ENCODE assay signal across 8 cellular contexts in the genomic region with DNA sequence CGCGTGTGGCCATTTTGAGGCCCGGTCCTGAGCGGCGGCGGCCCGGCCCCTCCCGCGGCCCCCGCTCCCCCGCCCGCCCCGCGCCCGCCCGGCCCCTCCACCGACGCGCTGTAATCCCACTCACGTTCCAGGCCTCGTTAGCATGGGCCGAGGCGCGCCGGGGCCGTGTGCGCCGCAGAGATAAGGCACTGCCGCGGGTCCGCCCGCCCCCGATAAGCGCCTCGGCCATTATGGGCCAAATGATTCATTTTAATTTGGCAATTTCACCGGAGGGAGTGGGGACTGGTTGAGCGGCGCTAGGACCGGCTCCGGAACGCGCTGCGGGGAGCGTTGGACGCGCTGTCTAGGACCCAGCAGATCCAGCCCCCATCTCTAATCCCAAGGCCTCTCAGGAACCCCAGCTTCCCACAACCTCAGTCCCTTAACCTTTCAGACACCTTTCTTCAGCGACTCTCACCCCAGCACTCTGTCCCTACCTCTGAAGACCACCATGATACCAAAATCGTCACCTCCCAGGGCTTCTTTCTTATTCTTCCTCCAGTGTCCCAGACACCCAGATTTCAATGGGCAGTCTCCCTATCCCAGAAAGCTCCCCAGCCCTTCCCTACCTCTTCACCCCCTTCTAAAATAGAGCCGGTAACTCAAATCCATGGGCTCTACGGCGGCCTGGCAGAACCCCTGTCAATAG. TPM values are rescaled to one million over a fixed set of nuclear protein-coding genes. Genes with fewer than 3 reads are reported as not detected.
DNase-seq lines count a peak whose midpoint lies in the region; ATAC-seq and TF ChIP-seq lines count a peak whose summit lies in the region.

Gene TAL1, minus strand, starts transcription at position 39 of the 688 bp plus-strand sequence. CDS start 6,337 bp downstream, outside the sequence.

- H3K4me1 Mint-ChIP-seq in activated CD8-positive, alpha-beta memory T cell treated with anti-CD3 and anti-CD28 coated beads, Interleukin-2, amount 10 ng/mL, durations not matched to agents 7 days and 5 days: peaks cover 15% of the 10 kb centered on the region

- H3K36me3 Mint-ChIP-seq in activated CD8-positive, alpha-beta memory T cell treated with anti-CD3 and anti-CD28 coated beads, Interleukin-2, amount 10 ng/mL, durations not matched to agents 7 days and 5 days: no peaks in the 10 kb centered on the region

- H3K36me3 ChIP-seq in lung (ENCODE audit: control insufficient read depth in 2 of 2, insufficient read depth in 2 of 2, low read length in 2 of 2) (no peaks in the 10 kb centered on the region), thoracic aorta (no peaks in the 10 kb centered on the region)

- H3K27me3 Mint-ChIP-seq in activated CD8-positive, alpha-beta memory T cell treated with anti-CD3 and anti-CD28 coated beads, Interleukin-2, amount 10 ng/mL, durations not matched to agents 7 days and 5 days: peaks cover 90% of the 10 kb centered on the region

- 7 to 9% methylated on average over 36 to 51 of the region's 51 CpGs for WGBS in lung, 2 donors

- POLR2A ChIA-PET in HEK293T (lab: Yijun Ruan, JAX): no interaction called here

- ATAC-seq in activated CD8-positive, alpha-beta memory T cell treated with anti-CD3 and anti-CD28 coated beads, Interleukin-2, amount 10 ng/mL, durations not matched to agents 7 days and 5 days: peak; percentile 18
- ATAC-seq in lung (ENCODE audit: insufficient read depth, low FRiP score): peak; percentile 17
- peak; percentile 17 for ATAC-seq in thoracic aorta (ENCODE audit: insufficient number of reproducible peaks, low FRiP score, low read depth)

- CTCF ChIA-PET in activated CD8-positive, alpha-beta memory T cell treated with anti-CD3 and anti-CD28 coated beads, Interleukin-2, amount 10 ng/mL, durations not matched to agents 7 days and 5 days (lab: Charles Lee): no interaction called here
- CTCF ChIA-PET in HEK293T (lab: Yijun Ruan, JAX): no interaction called here

- no peaks in the 10 kb centered on the region for H3K27me3 ChIP-seq in lung (ENCODE audit: control insufficient read depth, insufficient read depth)
- H3K27me3 ChIP-seq in thoracic aorta (replicated peaks; ENCODE audit: insufficient read depth): peaks cover 19% of the 10 kb centered on the region

- H3K27ac Mint-ChIP-seq in activated CD8-positive, alpha-beta memory T cell treated with anti-CD3 and anti-CD28 coated beads, Interleukin-2, amount 10 ng/mL, durations not matched to agents 7 days and 5 days: peak within 1 kb of the TSS; percentile 6

- DNase-seq in activated CD8-positive, alpha-beta memory T cell treated with anti-CD3 and anti-CD28 coated beads, Interleukin-2, amount 10 ng/mL, durations not matched to agents 7 days and 5 days: no peak
- no peak for DNase-seq in activated CD8-positive, alpha-beta memory T cell treated with anti-CD3 and anti-CD28 coated beads, Interleukin-2, amount 50 U/mL, for 4 hours
- no peak for DNase-seq in lung (ENCODE audit: low spot score)
- DNase-seq in thoracic aorta (ENCODE audit: low spot score): no peak
- DNase-seq in SIG-M5 treated with dmso at 0.1 percent for 504 hours (lab: John Stamatoyannopoulos, UW; ENCODE audit: unreplicated experiment): no peak
- no peak for DNase-seq in HEK293T (ENCODE audit: extremely low spot score)
- DNase-seq in activated CD4-positive, alpha-beta T cell treated with anti-CD3 and anti-CD28 coated beads for 1 hour: no peak

- H3K9me3 ChIP-seq in lung (ENCODE audit: control insufficient read depth in 2 of 2, insufficient read depth in 1 of 2, low read length in 1 of 2): peaks cover 0 to 5% of the 10 kb centered on the region in 2 donors
- H3K9me3 ChIP-seq in thoracic aorta: no peaks in the 10 kb centered on the region

- TF ChIP-seq CTCF in lung (IDR thresholded peaks at IDR 0.05; ENCODE audit: control extremely low read depth, extremely low read depth) (no peak), thoracic aorta (IDR thresholded peaks at IDR 0.05) (no peak)

- H3K4me1 ChIP-seq in lung (ENCODE audit: control insufficient read depth in 2 of 2, insufficient read depth in 2 of 2, low read length in 2 of 2) (peaks cover 0 to 13% of the 10 kb centered on the region in 2 donors), thoracic aorta (ENCODE audit: control insufficient read depth in 1 of 2, low read depth in 2 of 2) (peaks cover 9 to 16% of the 10 kb centered on the region in 2 donors)

- H3K9me3 Mint-ChIP-seq in activated CD8-positive, alpha-beta memory T cell treated with anti-CD3 and anti-CD28 coated beads, Interleukin-2, amount 10 ng/mL, durations not matched to agents 7 days and 5 days (ENCODE audit: low read depth): no peaks in the 10 kb centered on the region

- H3K4me3 ChIP-seq in lung (peak within 1 kb of the TSS; percentile 74), thoracic aorta (peak within 1 kb of the TSS; percentile 71)

- peak within 1 kb of the TSS; percentile 49 for H3K4me3 Mint-ChIP-seq in activated CD8-positive, alpha-beta memory T cell treated with anti-CD3 and anti-CD28 coated beads, Interleukin-2, amount 10 ng/mL, durations not matched to agents 7 days and 5 days

- H3K27ac ChIP-seq in cingulate gyrus (ENCODE audit: low read depth, low read length) (peak within 1 kb of the TSS; percentile 63), lung (ENCODE audit: low read depth in 1 of 2, low read length in 1 of 2) (peak within 1 kb of the TSS; percentile 71 to 96), thoracic aorta (no peak within 1 kb of the TSS)

TF ChIP-seq in HEK293T, 16 proteins besides CTCF, POLR2A, EP300 and RAD21:
- no peak for TF ChIP-seq FOXM1 (IDR thresholded peaks at IDR 0.05; ENCODE audit: borderline replicate concordance)
- TF ChIP-seq ZNF384 (IDR thresholded peaks at IDR 0.05): no peak
- TF ChIP-seq TARDBP (IDR thresholded peaks at IDR 0.05): no peak
- no peak for TF ChIP-seq FOXK2 (IDR thresholded peaks at IDR 0.05)
- no peak for TF ChIP-seq SUZ12 (IDR thresholded peaks at IDR 0.05)
- TF ChIP-seq FOXA1 (IDR thresholded peaks at IDR 0.05): no peak
- no peak for TF ChIP-seq LEF1 (IDR thresholded peaks at IDR 0.05; ENCODE audit: borderline replicate concordance)
- TF ChIP-seq SP1 (IDR thresholded peaks at IDR 0.05): no peak
- TF ChIP-seq NFRKB (IDR thresholded peaks at IDR 0.05): no peak
- TF ChIP-seq L3MBTL2 (conservative IDR thresholded peaks at IDR 0.05): no peak
- no peak for TF ChIP-seq BHLHE40 (IDR thresholded peaks at IDR 0.05; ENCODE audit: borderline replicate concordance)
- TF ChIP-seq CTBP1 (IDR thresholded peaks at IDR 0.05; ENCODE audit: borderline replicate concordance): no peak
- TF ChIP-seq HDGF (IDR thresholded peaks at IDR 0.05; ENCODE audit: borderline replicate concordance): no peak
- TF ChIP-seq, protein P1, sequence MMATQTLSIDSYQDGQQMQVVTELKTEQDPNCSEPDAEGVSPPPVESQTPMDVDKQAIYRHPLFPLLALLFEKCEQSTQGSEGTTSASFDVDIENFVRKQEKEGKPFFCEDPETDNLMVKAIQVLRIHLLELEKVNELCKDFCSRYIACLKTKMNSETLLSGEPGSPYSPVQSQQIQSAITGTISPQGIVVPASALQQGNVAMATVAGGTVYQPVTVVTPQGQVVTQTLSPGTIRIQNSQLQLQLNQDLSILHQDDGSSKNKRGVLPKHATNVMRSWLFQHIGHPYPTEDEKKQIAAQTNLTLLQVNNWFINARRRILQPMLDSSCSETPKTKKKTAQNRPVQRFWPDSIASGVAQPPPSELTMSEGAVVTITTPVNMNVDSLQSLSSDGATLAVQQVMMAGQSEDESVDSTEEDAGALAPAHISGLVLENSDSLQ (IDR thresholded peaks at IDR 0.05): no peak
- TF ChIP-seq ARNT (IDR thresholded peaks at IDR 0.05): no peak
- TF ChIP-seq ELF4 (IDR thresholded peaks at IDR 0.05): no peak
TF ChIP-seq in HEK293T: peak in this region for 0.

RNA-seq across cellular contexts. Expression of gene TAL1, which starts in this region (rescaled TPM):
- total RNA-seq in activated CD8-positive, alpha-beta memory T cell treated with anti-CD3 and anti-CD28 coated beads, Interleukin-2, amount 10 ng/mL, durations not matched to agents 7 days and 5 days: not detected
- total RNA-seq in lung (1 to 10 TPM; 9.3 to 9.6 TPM), thoracic aorta (1 to 10 TPM; 2.4 to 3.0 TPM)
- 1 to 10 TPM; 6.4 to 8.8 TPM for polyA plus RNA-seq in lung

Comparison
In these comparisons a context has a peak if more than half of its experiments do, and no peak if none do; other contexts are left out.
1. Peak in ATAC-seq in activated CD8-positive, alpha-beta memory T cell treated with anti-CD3 and anti-CD28 coated beads, Interleukin-2, amount 10 ng/mL, durations not matched to agents 7 days and 5 days; RNA of the gene not detected or under 1 TPM.
2. H3K27ac ChIP-seq: peak in cingulate gyrus (single experiment) and lung (2 of 2); none in thoracic aorta (0 of 2).
3. Peak in every context shown above with its lines, with median percentiles within 50 percentile points of each other: ATAC-seq.